ENCODE assay signal across 8 cellular contexts in the genomic region with DNA sequence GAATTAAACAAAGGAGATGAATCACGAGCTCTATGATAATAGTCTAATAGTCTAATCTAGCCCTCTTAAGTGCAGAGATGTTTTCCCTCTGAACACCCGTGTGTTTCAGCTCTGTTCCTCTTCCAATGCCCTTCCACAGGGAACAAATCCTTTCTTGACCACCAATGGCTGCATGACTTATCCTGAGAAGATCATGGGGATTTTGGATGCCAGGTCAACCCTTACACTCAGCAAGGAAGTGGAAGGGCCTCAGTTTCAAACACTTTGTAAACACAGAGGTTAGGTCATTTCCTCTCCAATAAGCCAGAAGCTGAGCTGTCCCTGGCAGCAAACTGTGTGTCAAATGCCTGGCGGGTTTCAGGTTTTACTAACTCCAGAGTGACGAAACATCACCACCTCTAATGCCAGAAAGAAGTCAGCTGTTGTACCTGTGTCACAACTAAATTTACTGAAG.
DNase-seq lines count a peak whose midpoint lies in the region; ATAC-seq, FAIRE-seq and TF ChIP-seq lines count a peak whose summit lies in the region.

No MANE protein-coding gene starts in this region.

- H3K27ac ChIP-seq in coronary artery = peak overlapping the region; percentile 15 to 70

- H3K27ac Mint-ChIP-seq in mesothelial cell of epicardium = peak overlapping the region; percentile 68

- no peaks in the 10 kb centered on the region for H3K27me3 Mint-ChIP-seq in mesothelial cell of epicardium (ENCODE audit: low read depth)

- FAIRE-seq in GM12891 (lab: Jason Lieb, UNC) = no peak

- peak; percentile 60 for DNase-seq in GF-D8 (lab: John Stamatoyannopoulos, UW)
- peak; percentile 55 for DNase-seq in NCI-H2029 treated with DMSO at 0.1 percent for 48 hours (lab: John Stamatoyannopoulos, UW)
- DNase-seq in coronary artery (ENCODE audit: low spot score) = peak; percentile 82
- no peak for DNase-seq in mesothelial cell of epicardium (ENCODE audit: low spot score in 2 of 2, unreplicated experiment in 2 of 2)
- DNase-seq in GM12891 (ENCODE audit: insufficient read length, low spot score) = no peak
- DNase-seq in SKM-1 treated with dmso at 0.1 percent for 144 hours (lab: John Stamatoyannopoulos, UW; ENCODE audit: unreplicated experiment) = no peak
- DNase-seq in retina = no peak

- no peak overlapping the region for H3K4me3 ChIP-seq in coronary artery

- H3K4me1 Mint-ChIP-seq in mesothelial cell of epicardium = peaks cover 32% of the 10 kb centered on the region

- ATAC-seq in GM19035 (IDR thresholded peaks at IDR 0.05; ENCODE audit: unreplicated experiment) = no peak

- H3K36me3 Mint-ChIP-seq in mesothelial cell of epicardium = peaks cover 24% of the 10 kb centered on the region

- no peak overlapping the region for H3K4me3 Mint-ChIP-seq in mesothelial cell of epicardium

- no peak for TF ChIP-seq POLR2A in GM12891 (IDR thresholded peaks at IDR 0.05; ENCODE audit: low read depth, low read length)

- no peak for TF ChIP-seq CTCF in coronary artery (IDR thresholded peaks at IDR 0.05)
- no peak for TF ChIP-seq CTCF in mesothelial cell of epicardium (IDR thresholded peaks at IDR 0.05; ENCODE audit: unreplicated experiment)

- H3K9me3 Mint-ChIP-seq in mesothelial cell of epicardium = peaks cover 6% of the 10 kb centered on the region

TF ChIP-seq in GM12891, 5 proteins besides CTCF, POLR2A, EP300 and RAD21:
- no peak for TF ChIP-seq TAF1 (IDR thresholded peaks at IDR 0.05; ENCODE audit: low read depth, low read length)
- TF ChIP-seq PAX5 (IDR thresholded peaks at IDR 0.05; ENCODE audit: insufficient read depth, low read length, severe bottlenecking) = no peak
- TF ChIP-seq POLR2AphosphoS5 (IDR thresholded peaks at IDR 0.05; ENCODE audit: low read depth, low read length) = no peak
- TF ChIP-seq POU2F2 (IDR thresholded peaks at IDR 0.05; ENCODE audit: low read depth, low read length) = no peak
- no peak for TF ChIP-seq SPI1 (IDR thresholded peaks at IDR 0.05; ENCODE audit: low read depth, low read length)

Comparison
In these comparisons a context has a peak if more than half of its experiments do, and no peak if none do; other contexts are left out.
1. DNase-seq: peak in GF-D8 (single experiment), NCI-H2029 treated with DMSO at 0.1 percent for 48 hours (single experiment) and coronary artery (single experiment); none in mesothelial cell of epicardium (0 of 2), GM12891 (single experiment), SKM-1 treated with dmso at 0.1 percent for 144 hours (single experiment) and retina (single experiment).